1 cellular context compared by ENCODE assay signal in genomic region chr1:156673387-156674121, GRCh38.
TF ChIP-seq lines count a peak whose summit lies in the region.

No MANE protein-coding gene starts in this region.

TF ChIP-seq in HEK293, 187 proteins besides CTCF, POLR2A, EP300 and RAD21 (continued from another document and continues in another):
- TF ChIP-seq ZBTB8A (tag by site-specific recombination; IDR thresholded peaks at IDR 0.05) (no peak), KLF9 (tag by site-specific recombination; IDR thresholded peaks at IDR 0.05; ENCODE audit: low read depth) (peak; percentile 32; the same call in 1 of the 2 replicates), ELK4 (IDR thresholded peaks at IDR 0.05; ENCODE audit: borderline replicate concordance, low read depth, low read length) (no peak), ZNF112 (tag by site-specific recombination; IDR thresholded peaks at IDR 0.05) (no peak), SETDB1 (IDR thresholded peaks at IDR 0.05; ENCODE audit: insufficient read length, low read length) (no peak), ZNF362 (tag by site-specific recombination; IDR thresholded peaks at IDR 0.05) (no peak), ZNF324 (tag by site-specific recombination; IDR thresholded peaks at IDR 0.05) (0 out of 2 replicates have a peak, but pooled peaks have one; percentile 20), ZNF37A (tag by site-specific recombination; IDR thresholded peaks at IDR 0.05) (no peak), KLF1 (tag by site-specific recombination; IDR thresholded peaks at IDR 0.05) (no peak), ZNF600 (tag by site-specific recombination; IDR thresholded peaks at IDR 0.05) (peak; percentile 75), GLIS2 (tag by site-specific recombination; IDR thresholded peaks at IDR 0.05) (peak; percentile 71), ZFHX2 (tag by site-specific recombination; conservative IDR thresholded peaks at IDR 0.05) (peak; percentile 99), ZNF837 (tag by site-specific recombination; IDR thresholded peaks at IDR 0.05) (no peak), ZBTB17 (tag by site-specific recombination; IDR thresholded peaks at IDR 0.05) (peak; percentile 68), ZIC2 (tag by site-specific recombination; IDR thresholded peaks at IDR 0.05) (peak; percentile 65), ZNF292 (tag by site-specific recombination; IDR thresholded peaks at IDR 0.05; ENCODE audit: borderline replicate concordance, low read depth) (no peak), ZNF707 (tag by site-specific recombination; IDR thresholded peaks at IDR 0.05) (no peak), ZNF596 (tag by site-specific recombination; IDR thresholded peaks at IDR 0.05) (no peak), ZFP69B (tag by site-specific recombination; IDR thresholded peaks at IDR 0.05) (peak; percentile 68; the same call in 1 of the 2 replicates), ZNF426 (tag by site-specific recombination; IDR thresholded peaks at IDR 0.05) (no peak), HOXD13 (CRISPR knock-in tag; IDR thresholded peaks at IDR 0.05; ENCODE audit: borderline replicate concordance) (no peak), EGR2 (tag by site-specific recombination; IDR thresholded peaks at IDR 0.05; ENCODE audit: low read depth) (peak; percentile 99), ZBTB21 (tag by site-specific recombination; IDR thresholded peaks at IDR 0.05) (0 out of 2 replicates have a peak, but pooled peaks have one; percentile 33), ZNF48 (tag by site-specific recombination; IDR thresholded peaks at IDR 0.05) (no peak), SP7 (tag by site-specific recombination; IDR thresholded peaks at IDR 0.05) (0 out of 2 replicates have a peak, but pooled peaks have one; percentile 31), ZNF660 (tag by site-specific recombination; IDR thresholded peaks at IDR 0.05) (no peak), ZNF2 (tag by site-specific recombination; IDR thresholded peaks at IDR 0.05) (no peak), ATF2 (tag by site-specific recombination; IDR thresholded peaks at IDR 0.05; ENCODE audit: low read depth) (peak; percentile 94), ZNF571 (tag by site-specific recombination; IDR thresholded peaks at IDR 0.05) (no peak)
- TF ChIP-seq, protein P1, sequence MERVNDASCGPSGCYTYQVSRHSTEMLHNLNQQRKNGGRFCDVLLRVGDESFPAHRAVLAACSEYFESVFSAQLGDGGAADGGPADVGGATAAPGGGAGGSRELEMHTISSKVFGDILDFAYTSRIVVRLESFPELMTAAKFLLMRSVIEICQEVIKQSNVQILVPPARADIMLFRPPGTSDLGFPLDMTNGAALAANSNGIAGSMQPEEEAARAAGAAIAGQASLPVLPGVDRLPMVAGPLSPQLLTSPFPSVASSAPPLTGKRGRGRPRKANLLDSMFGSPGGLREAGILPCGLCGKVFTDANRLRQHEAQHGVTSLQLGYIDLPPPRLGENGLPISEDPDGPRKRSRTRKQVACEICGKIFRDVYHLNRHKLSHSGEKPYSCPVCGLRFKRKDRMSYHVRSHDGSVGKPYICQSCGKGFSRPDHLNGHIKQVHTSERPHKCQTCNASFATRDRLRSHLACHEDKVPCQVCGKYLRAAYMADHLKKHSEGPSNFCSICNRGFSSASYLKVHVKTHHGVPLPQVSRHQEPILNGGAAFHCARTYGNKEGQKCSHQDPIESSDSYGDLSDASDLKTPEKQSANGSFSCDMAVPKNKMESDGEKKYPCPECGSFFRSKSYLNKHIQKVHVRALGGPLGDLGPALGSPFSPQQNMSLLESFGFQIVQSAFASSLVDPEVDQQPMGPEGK (tag by site-specific recombination; IDR thresholded peaks at IDR 0.05), result peak; percentile 83
- TF ChIP-seq, protein P2, sequence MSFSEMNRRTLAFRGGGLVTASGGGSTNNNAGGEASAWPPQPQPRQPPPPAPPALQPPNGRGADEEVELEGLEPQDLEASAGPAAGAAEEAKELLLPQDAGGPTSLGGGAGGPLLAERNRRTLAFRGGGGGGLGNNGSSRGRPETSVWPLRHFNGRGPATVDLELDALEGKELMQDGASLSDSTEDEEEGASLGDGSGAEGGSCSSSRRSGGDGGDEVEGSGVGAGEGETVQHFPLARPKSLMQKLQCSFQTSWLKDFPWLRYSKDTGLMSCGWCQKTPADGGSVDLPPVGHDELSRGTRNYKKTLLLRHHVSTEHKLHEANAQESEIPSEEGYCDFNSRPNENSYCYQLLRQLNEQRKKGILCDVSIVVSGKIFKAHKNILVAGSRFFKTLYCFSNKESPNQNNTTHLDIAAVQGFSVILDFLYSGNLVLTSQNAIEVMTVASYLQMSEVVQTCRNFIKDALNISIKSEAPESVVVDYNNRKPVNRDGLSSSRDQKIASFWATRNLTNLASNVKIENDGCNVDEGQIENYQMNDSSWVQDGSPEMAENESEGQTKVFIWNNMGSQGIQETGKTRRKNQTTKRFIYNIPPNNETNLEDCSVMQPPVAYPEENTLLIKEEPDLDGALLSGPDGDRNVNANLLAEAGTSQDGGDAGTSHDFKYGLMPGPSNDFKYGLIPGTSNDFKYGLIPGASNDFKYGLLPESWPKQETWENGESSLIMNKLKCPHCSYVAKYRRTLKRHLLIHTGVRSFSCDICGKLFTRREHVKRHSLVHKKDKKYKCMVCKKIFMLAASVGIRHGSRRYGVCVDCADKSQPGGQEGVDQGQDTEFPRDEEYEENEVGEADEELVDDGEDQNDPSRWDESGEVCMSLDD (tag by site-specific recombination; IDR thresholded peaks at IDR 0.05), result no peak
- TF ChIP-seq, protein P3, sequence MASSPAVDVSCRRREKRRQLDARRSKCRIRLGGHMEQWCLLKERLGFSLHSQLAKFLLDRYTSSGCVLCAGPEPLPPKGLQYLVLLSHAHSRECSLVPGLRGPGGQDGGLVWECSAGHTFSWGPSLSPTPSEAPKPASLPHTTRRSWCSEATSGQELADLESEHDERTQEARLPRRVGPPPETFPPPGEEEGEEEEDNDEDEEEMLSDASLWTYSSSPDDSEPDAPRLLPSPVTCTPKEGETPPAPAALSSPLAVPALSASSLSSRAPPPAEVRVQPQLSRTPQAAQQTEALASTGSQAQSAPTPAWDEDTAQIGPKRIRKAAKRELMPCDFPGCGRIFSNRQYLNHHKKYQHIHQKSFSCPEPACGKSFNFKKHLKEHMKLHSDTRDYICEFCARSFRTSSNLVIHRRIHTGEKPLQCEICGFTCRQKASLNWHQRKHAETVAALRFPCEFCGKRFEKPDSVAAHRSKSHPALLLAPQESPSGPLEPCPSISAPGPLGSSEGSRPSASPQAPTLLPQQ (tag by site-specific recombination; IDR thresholded peaks at IDR 0.05), result 0 out of 2 replicates have a peak, but pooled peaks have one; percentile 55
- TF ChIP-seq, protein P4, sequence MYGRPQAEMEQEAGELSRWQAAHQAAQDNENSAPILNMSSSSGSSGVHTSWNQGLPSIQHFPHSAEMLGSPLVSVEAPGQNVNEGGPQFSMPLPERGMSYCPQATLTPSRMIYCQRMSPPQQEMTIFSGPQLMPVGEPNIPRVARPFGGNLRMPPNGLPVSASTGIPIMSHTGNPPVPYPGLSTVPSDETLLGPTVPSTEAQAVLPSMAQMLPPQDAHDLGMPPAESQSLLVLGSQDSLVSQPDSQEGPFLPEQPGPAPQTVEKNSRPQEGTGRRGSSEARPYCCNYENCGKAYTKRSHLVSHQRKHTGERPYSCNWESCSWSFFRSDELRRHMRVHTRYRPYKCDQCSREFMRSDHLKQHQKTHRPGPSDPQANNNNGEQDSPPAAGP (tag by site-specific recombination; IDR thresholded peaks at IDR 0.05), result peak; percentile 44; the same call in 1 of the 2 replicates
- TF ChIP-seq, protein P5, sequence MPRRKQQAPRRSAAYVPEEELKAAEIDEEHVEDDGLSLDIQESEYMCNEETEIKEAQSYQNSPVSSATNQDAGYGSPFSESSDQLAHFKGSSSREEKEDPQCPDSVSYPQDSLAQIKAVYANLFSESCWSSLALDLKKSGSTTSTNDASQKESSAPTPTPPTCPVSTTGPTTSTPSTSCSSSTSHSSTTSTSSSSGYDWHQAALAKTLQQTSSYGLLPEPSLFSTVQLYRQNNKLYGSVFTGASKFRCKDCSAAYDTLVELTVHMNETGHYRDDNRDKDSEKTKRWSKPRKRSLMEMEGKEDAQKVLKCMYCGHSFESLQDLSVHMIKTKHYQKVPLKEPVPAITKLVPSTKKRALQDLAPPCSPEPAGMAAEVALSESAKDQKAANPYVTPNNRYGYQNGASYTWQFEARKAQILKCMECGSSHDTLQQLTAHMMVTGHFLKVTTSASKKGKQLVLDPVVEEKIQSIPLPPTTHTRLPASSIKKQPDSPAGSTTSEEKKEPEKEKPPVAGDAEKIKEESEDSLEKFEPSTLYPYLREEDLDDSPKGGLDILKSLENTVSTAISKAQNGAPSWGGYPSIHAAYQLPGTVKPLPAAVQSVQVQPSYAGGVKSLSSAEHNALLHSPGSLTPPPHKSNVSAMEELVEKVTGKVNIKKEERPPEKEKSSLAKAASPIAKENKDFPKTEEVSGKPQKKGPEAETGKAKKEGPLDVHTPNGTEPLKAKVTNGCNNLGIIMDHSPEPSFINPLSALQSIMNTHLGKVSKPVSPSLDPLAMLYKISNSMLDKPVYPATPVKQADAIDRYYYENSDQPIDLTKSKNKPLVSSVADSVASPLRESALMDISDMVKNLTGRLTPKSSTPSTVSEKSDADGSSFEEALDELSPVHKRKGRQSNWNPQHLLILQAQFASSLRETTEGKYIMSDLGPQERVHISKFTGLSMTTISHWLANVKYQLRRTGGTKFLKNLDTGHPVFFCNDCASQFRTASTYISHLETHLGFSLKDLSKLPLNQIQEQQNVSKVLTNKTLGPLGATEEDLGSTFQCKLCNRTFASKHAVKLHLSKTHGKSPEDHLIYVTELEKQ (tag by site-specific recombination; IDR thresholded peaks at IDR 0.05; ENCODE audit: borderline replicate concordance), result no peak
- TF ChIP-seq, protein P6, sequence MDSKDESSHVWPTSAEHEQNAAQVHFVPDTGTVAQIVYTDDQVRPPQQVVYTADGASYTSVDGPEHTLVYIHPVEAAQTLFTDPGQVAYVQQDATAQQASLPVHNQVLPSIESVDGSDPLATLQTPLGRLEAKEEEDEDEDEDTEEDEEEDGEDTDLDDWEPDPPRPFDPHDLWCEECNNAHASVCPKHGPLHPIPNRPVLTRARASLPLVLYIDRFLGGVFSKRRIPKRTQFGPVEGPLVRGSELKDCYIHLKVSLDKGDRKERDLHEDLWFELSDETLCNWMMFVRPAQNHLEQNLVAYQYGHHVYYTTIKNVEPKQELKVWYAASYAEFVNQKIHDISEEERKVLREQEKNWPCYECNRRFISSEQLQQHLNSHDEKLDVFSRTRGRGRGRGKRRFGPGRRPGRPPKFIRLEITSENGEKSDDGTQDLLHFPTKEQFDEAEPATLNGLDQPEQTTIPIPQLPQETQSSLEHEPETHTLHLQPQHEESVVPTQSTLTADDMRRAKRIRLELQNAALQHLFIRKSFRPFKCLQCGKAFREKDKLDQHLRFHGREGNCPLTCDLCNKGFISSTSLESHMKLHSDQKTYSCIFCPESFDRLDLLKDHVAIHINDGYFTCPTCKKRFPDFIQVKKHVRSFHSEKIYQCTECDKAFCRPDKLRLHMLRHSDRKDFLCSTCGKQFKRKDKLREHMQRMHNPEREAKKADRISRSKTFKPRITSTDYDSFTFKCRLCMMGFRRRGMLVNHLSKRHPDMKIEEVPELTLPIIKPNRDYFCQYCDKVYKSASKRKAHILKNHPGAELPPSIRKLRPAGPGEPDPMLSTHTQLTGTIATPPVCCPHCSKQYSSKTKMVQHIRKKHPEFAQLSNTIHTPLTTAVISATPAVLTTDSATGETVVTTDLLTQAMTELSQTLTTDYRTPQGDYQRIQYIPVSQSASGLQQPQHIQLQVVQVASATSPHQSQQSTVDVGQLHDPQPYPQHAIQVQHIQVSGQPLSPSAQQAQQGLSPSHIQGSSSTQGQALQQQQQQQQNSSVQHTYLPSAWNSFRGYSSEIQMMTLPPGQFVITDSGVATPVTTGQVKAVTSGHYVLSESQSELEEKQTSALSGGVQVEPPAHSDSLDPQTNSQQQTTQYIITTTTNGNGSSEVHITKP (tag by site-specific recombination; IDR thresholded peaks at IDR 0.05), result peak; percentile 53
- TF ChIP-seq, protein P7, sequence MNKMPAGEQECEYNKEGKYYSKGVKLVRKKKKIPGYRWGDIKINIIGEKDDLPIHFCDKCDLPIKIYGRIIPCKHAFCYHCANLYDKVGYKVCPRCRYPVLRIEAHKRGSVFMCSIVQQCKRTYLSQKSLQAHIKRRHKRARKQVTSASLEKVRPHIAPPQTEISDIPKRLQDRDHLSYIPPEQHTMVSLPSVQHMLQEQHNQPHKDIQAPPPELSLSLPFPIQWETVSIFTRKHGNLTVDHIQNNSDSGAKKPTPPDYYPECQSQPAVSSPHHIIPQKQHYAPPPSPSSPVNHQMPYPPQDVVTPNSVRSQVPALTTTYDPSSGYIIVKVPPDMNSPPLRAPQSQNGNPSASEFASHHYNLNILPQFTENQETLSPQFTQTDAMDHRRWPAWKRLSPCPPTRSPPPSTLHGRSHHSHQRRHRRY (tag by site-specific recombination; IDR thresholded peaks at IDR 0.05), result no peak
